ENCODE assay signal across 8 cellular contexts in genomic region chr5:154939387-154939786, GRCh38. TPM values are rescaled to one million over a fixed set of nuclear protein-coding genes. Genes with fewer than 3 reads are reported as not detected.
DNase-seq lines count a peak whose midpoint lies in the region; ATAC-seq and TF ChIP-seq lines count a peak whose summit lies in the region.
"Not testable (repeated sequence)": the region's sequence is repeated elsewhere in the genome, so short reads cannot be mapped to it uniquely, and the experiment has no call there.

No MANE protein-coding gene starts in this region.

- peaks cover 31% of the 10 kb centered on the region for H3K4me1 ChIP-seq in CD8-positive, alpha-beta T cell (ENCODE audit: insufficient read depth, low read length)
- peaks cover 46% of the 10 kb centered on the region for H3K4me1 ChIP-seq in Karpas-422 (ENCODE audit: low read length)

- not testable (repeated sequence) for DNase-seq in CD8-positive, alpha-beta T cell; Karpas-422; activated CD4-positive, alpha-beta T cell treated with anti-CD3 and anti-CD28 coated beads for 36 hours; immature natural killer cell

- H3K9me3 Mint-ChIP-seq in CD8-positive, alpha-beta T cell; activated CD4-positive, alpha-beta T cell treated with anti-CD3 and anti-CD28 coated beads for 36 hours (ENCODE audit: low read depth); activated T-helper 17 cell treated with anti-CD3 and anti-CD28 coated beads, Interleukin-2, amount 50 U/mL, for 72 hours; brain; immature natural killer cell; nephron; stimulated activated naive CD8-positive, alpha-beta T cell treated with anti-CD3 and anti-CD28 coated beads, Interleukin-15, Interleukin-2, amounts not matched to agents 100 ng/mL and 50 ng/mL, for 24 hours: not testable (repeated sequence)

- not testable (repeated sequence) for H3K9ac ChIP-seq in Karpas-422 (ENCODE audit: low read length)

- H3K27ac Mint-ChIP-seq in CD8-positive, alpha-beta T cell: peak overlapping the region; percentile 13
- H3K27ac Mint-ChIP-seq in activated CD4-positive, alpha-beta T cell treated with anti-CD3 and anti-CD28 coated beads for 36 hours: peak overlapping the region; percentile 49
- H3K27ac Mint-ChIP-seq in activated T-helper 17 cell treated with anti-CD3 and anti-CD28 coated beads, Interleukin-2, amount 50 U/mL, for 72 hours: peak overlapping the region; percentile 97
- H3K27ac Mint-ChIP-seq in brain (peak overlapping the region in 4 of 5 experiments; percentile 29 to 99 (median 38)), immature natural killer cell (peak overlapping the region in 5 of 6 donors; percentile 48 to 94 (median 76)), nephron (peak overlapping the region; percentile 16 to 26 (median 20))
- H3K27ac Mint-ChIP-seq in stimulated activated naive CD8-positive, alpha-beta T cell treated with anti-CD3 and anti-CD28 coated beads, Interleukin-15, Interleukin-2, amounts not matched to agents 100 ng/mL and 50 ng/mL, for 24 hours: peak overlapping the region; percentile 60

- H2AFZ ChIP-seq in Karpas-422 (ENCODE audit: low read length): peak overlapping the region; percentile 76

- POLR2A ChIA-PET in CD8-positive, alpha-beta T cell (lab: Charles Lee); activated CD4-positive, alpha-beta T cell treated with anti-CD3 and anti-CD28 coated beads for 36 hours (lab: Charles Lee): not testable (repeated sequence)

- not testable (repeated sequence) for H3K36me3 ChIP-seq in CD8-positive, alpha-beta T cell (ENCODE audit: insufficient read depth, low read length)
- peaks cover 12% of the 10 kb centered on the region for H3K36me3 ChIP-seq in Karpas-422 (ENCODE audit: insufficient read depth, low read length)

- intact Hi-C loops in CD8-positive, alpha-beta T cell (cut with DNase I, micrococcal nuclease): loop anchor here in 1 of 2 experiments (2.0 to 5.0 kb wide), 2 partner anchors 185 to 492 kb away; partner anchors contain the start of genes LARP1 and SAP30L
- intact Hi-C loops in activated CD4-positive, alpha-beta T cell treated with anti-CD3 and anti-CD28 coated beads for 36 hours (cut with DNase I, micrococcal nuclease): loop anchor here in 1 of 2 experiments (5.0 kb wide), 1 partner anchor 902 kb away; the partner anchor contains the start of genes FAM114A2 and MFAP3

- not testable (repeated sequence) for H4K20me1 ChIP-seq in Karpas-422 (ENCODE audit: insufficient read depth, low read depth, low read length)

- H3K4me1 Mint-ChIP-seq in CD8-positive, alpha-beta T cell (ENCODE audit: low read depth): peaks cover 64% of the 10 kb centered on the region
- H3K4me1 Mint-ChIP-seq in activated CD4-positive, alpha-beta T cell treated with anti-CD3 and anti-CD28 coated beads for 36 hours: peaks cover 51% of the 10 kb centered on the region
- peaks cover 14% of the 10 kb centered on the region for H3K4me1 Mint-ChIP-seq in activated T-helper 17 cell treated with anti-CD3 and anti-CD28 coated beads, Interleukin-2, amount 50 U/mL, for 72 hours
- H3K4me1 Mint-ChIP-seq in brain: peaks cover 56% of the 10 kb centered on the region
- H3K4me1 Mint-ChIP-seq in immature natural killer cell: peaks cover 49 to 81% of the 10 kb centered on the region in 2 donors
- H3K4me1 Mint-ChIP-seq in nephron: peaks cover 20% of the 10 kb centered on the region
- H3K4me1 Mint-ChIP-seq in stimulated activated naive CD8-positive, alpha-beta T cell treated with anti-CD3 and anti-CD28 coated beads, Interleukin-15, Interleukin-2, amounts not matched to agents 100 ng/mL and 50 ng/mL, for 24 hours (ENCODE audit: low read depth): peaks cover 66% of the 10 kb centered on the region

- not testable (repeated sequence) for H3K27ac ChIP-seq in CD8-positive, alpha-beta T cell (ENCODE audit: low read depth, low read length); Karpas-422 (ENCODE audit: low read length)

- H3K79me2 ChIP-seq in Karpas-422 (ENCODE audit: low read length): peaks cover 69% of the 10 kb centered on the region

- H3K27me3 Mint-ChIP-seq in CD8-positive, alpha-beta T cell (ENCODE audit: low read depth); activated CD4-positive, alpha-beta T cell treated with anti-CD3 and anti-CD28 coated beads for 36 hours; activated T-helper 17 cell treated with anti-CD3 and anti-CD28 coated beads, Interleukin-2, amount 50 U/mL, for 72 hours; brain; nephron (ENCODE audit: low read depth); stimulated activated naive CD8-positive, alpha-beta T cell treated with anti-CD3 and anti-CD28 coated beads, Interleukin-15, Interleukin-2, amounts not matched to agents 100 ng/mL and 50 ng/mL, for 24 hours: not testable (repeated sequence)
- peaks cover 11 to 14% (median 13%) of the 10 kb centered on the region in 3 donors for H3K27me3 Mint-ChIP-seq in immature natural killer cell (ENCODE audit: low read depth in 3 of 3)

- H3K36me3 Mint-ChIP-seq in CD8-positive, alpha-beta T cell: peaks cover 32% of the 10 kb centered on the region
- peaks cover 15% of the 10 kb centered on the region for H3K36me3 Mint-ChIP-seq in activated CD4-positive, alpha-beta T cell treated with anti-CD3 and anti-CD28 coated beads for 36 hours (ENCODE audit: low read depth)
- H3K36me3 Mint-ChIP-seq in activated T-helper 17 cell treated with anti-CD3 and anti-CD28 coated beads, Interleukin-2, amount 50 U/mL, for 72 hours (ENCODE audit: low read depth): peaks cover 36% of the 10 kb centered on the region
- peaks cover 11% of the 10 kb centered on the region for H3K36me3 Mint-ChIP-seq in brain
- H3K36me3 Mint-ChIP-seq in immature natural killer cell: not testable (repeated sequence)
- peaks cover 11% of the 10 kb centered on the region for H3K36me3 Mint-ChIP-seq in nephron (ENCODE audit: low read depth)
- H3K36me3 Mint-ChIP-seq in stimulated activated naive CD8-positive, alpha-beta T cell treated with anti-CD3 and anti-CD28 coated beads, Interleukin-15, Interleukin-2, amounts not matched to agents 100 ng/mL and 50 ng/mL, for 24 hours (ENCODE audit: low read depth): peaks cover 17% of the 10 kb centered on the region

- H3K9me3 ChIP-seq in CD8-positive, alpha-beta T cell (ENCODE audit: low read length); Karpas-422 (ENCODE audit: low read length): not testable (repeated sequence)

- ATAC-seq in CD8-positive, alpha-beta T cell; activated CD4-positive, alpha-beta T cell treated with anti-CD3 and anti-CD28 coated beads for 36 hours; activated T-helper 17 cell treated with anti-CD3 and anti-CD28 coated beads, Interleukin-2, amount 50 U/mL, for 72 hours (replicated peaks): not testable (repeated sequence)

- H3K4me2 ChIP-seq in Karpas-422 (ENCODE audit: low read depth, low read length, poor library complexity, severe bottlenecking): not testable (repeated sequence)

- CTCF ChIA-PET in CD8-positive, alpha-beta T cell (lab: Charles Lee): not testable (repeated sequence)
- CTCF ChIA-PET in activated CD4-positive, alpha-beta T cell treated with anti-CD3 and anti-CD28 coated beads for 36 hours (lab: Charles Lee): interaction anchor here (1.2 kb wide), 1 partner anchor 289 kb away, joined by 3 read pairs; no protein-coding TSS in a partner anchor

- not testable (repeated sequence) for H3K4me3 ChIP-seq in CD8-positive, alpha-beta T cell (ENCODE audit: low read depth, low read length); Karpas-422 (ENCODE audit: low read length)

- peak overlapping the region; percentile 100 for H3K4me3 Mint-ChIP-seq in CD8-positive, alpha-beta T cell
- H3K4me3 Mint-ChIP-seq in activated CD4-positive, alpha-beta T cell treated with anti-CD3 and anti-CD28 coated beads for 36 hours: peak overlapping the region; percentile 97
- peak overlapping the region; percentile 95 for H3K4me3 Mint-ChIP-seq in activated T-helper 17 cell treated with anti-CD3 and anti-CD28 coated beads, Interleukin-2, amount 50 U/mL, for 72 hours
- H3K4me3 Mint-ChIP-seq in brain (peak overlapping the region; percentile 54 to 100 (median 99)), immature natural killer cell (peak overlapping the region; percentile 45 to 95 (median 94)), nephron (peak overlapping the region; percentile 95 to 100 (median 96))
- peak overlapping the region; percentile 30 for H3K4me3 Mint-ChIP-seq in stimulated activated naive CD8-positive, alpha-beta T cell treated with anti-CD3 and anti-CD28 coated beads, Interleukin-15, Interleukin-2, amounts not matched to agents 100 ng/mL and 50 ng/mL, for 24 hours

- not testable (repeated sequence) for H3K27me3 ChIP-seq in CD8-positive, alpha-beta T cell (ENCODE audit: insufficient read depth, low read length); Karpas-422 (ENCODE audit: low read length)

- not testable (repeated sequence) for H3K9me2 ChIP-seq in Karpas-422 (replicated peaks; ENCODE audit: insufficient read depth, low read length)

- TF ChIP-seq CTCF in CD8-positive, alpha-beta T cell (IDR thresholded peaks at IDR 0.05); brain (conservative IDR thresholded peaks at IDR 0.05); nephron (IDR thresholded peaks at IDR 0.05; ENCODE audit: unreplicated experiment in 3 of 3): not testable (repeated sequence)

RNA-seq across cellular contexts. Expression of gene GEMIN5, which starts 1.4 kb away (rescaled TPM):
- total RNA-seq in CD8-positive, alpha-beta T cell: 1 to 10 TPM; 3.3 to 4.3 TPM
- 19.3 and 20.8 TPM in 2 replicates for total RNA-seq in Karpas-422 (2014; rRNA removed; shearing (Covaris generic); ENCODE audit: low replicate concordance)
- 10 to 100 TPM; 32.9 to 33.0 TPM for total RNA-seq in activated CD4-positive, alpha-beta T cell treated with anti-CD3 and anti-CD28 coated beads for 36 hours
- 10 to 100 TPM; 27.6 to 37.3 TPM for total RNA-seq in activated T-helper 17 cell treated with anti-CD3 and anti-CD28 coated beads, Interleukin-2, amount 50 U/mL, for 72 hours
- 9.3 TPM for polyA plus RNA-seq in brain (ENCODE audit: insufficient read depth, low read depth, low replicate concordance)
- 10 to 100 TPM in 1 of 3 donors, 1 to 10 TPM in 2; 1.3 to 10.2 (median 3.6) TPM for polyA plus RNA-seq in immature natural killer cell

RNA-seq across cellular contexts. Expression of gene MRPL22, which starts 1.5 kb away (rescaled TPM):
- 10 to 100 TPM; 42.2 TPM for total RNA-seq in CD8-positive, alpha-beta T cell
- 21.3 and 35.0 TPM in 2 replicates for total RNA-seq in Karpas-422 (2014; rRNA removed; shearing (Covaris generic); ENCODE audit: low replicate concordance)
- total RNA-seq in activated CD4-positive, alpha-beta T cell treated with anti-CD3 and anti-CD28 coated beads for 36 hours: 10 to 100 TPM; 77.2 to 86.7 TPM
- 10 to 100 TPM; 66.4 to 92.0 TPM for total RNA-seq in activated T-helper 17 cell treated with anti-CD3 and anti-CD28 coated beads, Interleukin-2, amount 50 U/mL, for 72 hours
- polyA plus RNA-seq in brain (ENCODE audit: insufficient read depth, low read depth, low replicate concordance): 46.2 TPM
- polyA plus RNA-seq in immature natural killer cell: 10 to 100 TPM; 79.7 to 98.9 (median 92.1) TPM

Comparison
In these comparisons a context has a peak if more than half of its experiments do, and no peak if none do; other contexts are left out.
1. H3K27ac Mint-ChIP-seq: peak in every context shown above with its lines; median percentile 97 in activated T-helper 17 cell treated with anti-CD3 and anti-CD28 coated beads, Interleukin-2, amount 50 U/mL, for 72 hours; 76 in immature natural killer cell; 60 in stimulated activated naive CD8-positive, alpha-beta T cell treated with anti-CD3 and anti-CD28 coated beads, Interleukin-15, Interleukin-2, amounts not matched to agents 100 ng/mL and 50 ng/mL, for 24 hours; 49 in activated CD4-positive, alpha-beta T cell treated with anti-CD3 and anti-CD28 coated beads for 36 hours; 38 in brain; 20 in nephron; 13 in CD8-positive, alpha-beta T cell.
2. H3K4me3 Mint-ChIP-seq: peak in every context shown above with its lines; median percentile 100 in CD8-positive, alpha-beta T cell; 99 in brain; 97 in activated CD4-positive, alpha-beta T cell treated with anti-CD3 and anti-CD28 coated beads for 36 hours; 96 in nephron; 95 in activated T-helper 17 cell treated with anti-CD3 and anti-CD28 coated beads, Interleukin-2, amount 50 U/mL, for 72 hours; 94 in immature natural killer cell; 30 in stimulated activated naive CD8-positive, alpha-beta T cell treated with anti-CD3 and anti-CD28 coated beads, Interleukin-15, Interleukin-2, amounts not matched to agents 100 ng/mL and 50 ng/mL, for 24 hours.